ENCODE assay signal across 1 cellular context in the genomic region with DNA sequence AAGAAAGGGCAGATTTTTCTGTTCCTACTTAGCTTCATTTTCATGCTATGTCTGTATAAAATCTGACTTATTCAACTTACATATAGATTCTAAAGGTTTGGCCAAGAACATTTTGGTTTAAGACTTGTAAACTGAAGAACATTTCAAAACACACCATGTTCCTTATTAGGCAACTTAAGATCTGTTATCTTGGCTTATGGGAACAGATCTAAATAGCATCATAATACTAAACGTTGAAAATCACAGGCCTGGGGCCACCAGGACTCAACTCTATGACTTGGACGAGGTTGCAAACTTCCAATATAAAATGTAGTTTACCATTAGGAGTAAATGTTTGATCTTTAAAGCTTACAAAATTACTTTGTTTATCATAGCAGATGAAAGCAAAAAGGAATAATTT.
TF ChIP-seq lines count a peak whose summit lies in the region.

No MANE protein-coding gene starts in this region.

TF ChIP-seq in WTC11, 78 proteins besides CTCF, POLR2A, EP300 and RAD21 (continued from another document):
- TF ChIP-seq, protein P1, sequence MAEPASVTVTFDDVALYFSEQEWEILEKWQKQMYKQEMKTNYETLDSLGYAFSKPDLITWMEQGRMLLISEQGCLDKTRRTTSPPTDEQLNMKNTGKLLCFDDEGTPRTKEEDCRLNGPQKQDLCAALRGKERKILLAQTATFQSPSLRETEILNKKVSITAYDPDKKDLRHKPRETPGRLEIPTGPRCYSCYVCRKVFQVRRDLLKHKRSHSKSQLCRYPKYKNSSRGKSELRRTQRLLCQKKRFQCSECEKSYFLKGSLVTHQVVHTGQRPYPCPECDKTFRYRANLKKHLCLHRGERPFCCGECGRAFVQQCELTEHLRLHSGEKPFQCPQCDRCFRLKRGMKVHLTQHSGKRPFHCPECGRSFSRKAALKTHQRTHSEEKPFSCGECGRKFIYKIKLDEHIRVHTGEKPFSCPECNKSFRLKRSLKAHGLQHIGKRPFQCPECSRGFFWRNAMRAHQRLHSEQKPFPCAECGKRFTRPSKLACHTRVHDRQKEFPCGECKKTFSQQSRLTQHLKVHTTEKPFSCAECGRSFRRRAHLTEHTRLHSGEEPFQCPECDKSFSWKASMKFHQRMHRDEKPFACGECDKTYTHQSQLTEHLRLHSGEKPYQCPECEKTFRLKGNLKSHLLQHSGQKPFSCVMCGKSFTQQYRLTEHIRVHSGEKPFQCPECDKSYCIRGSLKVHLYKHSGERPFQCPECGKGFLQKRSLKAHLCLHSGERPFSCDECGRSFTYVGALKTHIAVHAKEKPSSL (CRISPR knock-in tag; conservative IDR thresholded peaks at IDR 0.05) = no peak
- TF ChIP-seq ZNF232 (CRISPR knock-in tag; IDR thresholded peaks at IDR 0.05) = no peak
- TF ChIP-seq TEAD1 (CRISPR knock-in tag; IDR thresholded peaks at IDR 0.05) = no peak
- TF ChIP-seq, protein P2, sequence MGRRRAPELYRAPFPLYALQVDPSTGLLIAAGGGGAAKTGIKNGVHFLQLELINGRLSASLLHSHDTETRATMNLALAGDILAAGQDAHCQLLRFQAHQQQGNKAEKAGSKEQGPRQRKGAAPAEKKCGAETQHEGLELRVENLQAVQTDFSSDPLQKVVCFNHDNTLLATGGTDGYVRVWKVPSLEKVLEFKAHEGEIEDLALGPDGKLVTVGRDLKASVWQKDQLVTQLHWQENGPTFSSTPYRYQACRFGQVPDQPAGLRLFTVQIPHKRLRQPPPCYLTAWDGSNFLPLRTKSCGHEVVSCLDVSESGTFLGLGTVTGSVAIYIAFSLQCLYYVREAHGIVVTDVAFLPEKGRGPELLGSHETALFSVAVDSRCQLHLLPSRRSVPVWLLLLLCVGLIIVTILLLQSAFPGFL (CRISPR knock-in tag; IDR thresholded peaks at IDR 0.05; ENCODE audit: borderline replicate concordance) = no peak
- no peak for TF ChIP-seq ESRRA (CRISPR knock-in tag; IDR thresholded peaks at IDR 0.05; ENCODE audit: borderline replicate concordance)
- no peak for TF ChIP-seq ZNF263 (CRISPR knock-in tag; IDR thresholded peaks at IDR 0.05; ENCODE audit: low read depth)
- no peak for TF ChIP-seq SP1 (CRISPR knock-in tag; conservative IDR thresholded peaks at IDR 0.05)
- no peak for TF ChIP-seq TCF7 (CRISPR knock-in tag; IDR thresholded peaks at IDR 0.05; ENCODE audit: low read depth)
- TF ChIP-seq, protein P3, sequence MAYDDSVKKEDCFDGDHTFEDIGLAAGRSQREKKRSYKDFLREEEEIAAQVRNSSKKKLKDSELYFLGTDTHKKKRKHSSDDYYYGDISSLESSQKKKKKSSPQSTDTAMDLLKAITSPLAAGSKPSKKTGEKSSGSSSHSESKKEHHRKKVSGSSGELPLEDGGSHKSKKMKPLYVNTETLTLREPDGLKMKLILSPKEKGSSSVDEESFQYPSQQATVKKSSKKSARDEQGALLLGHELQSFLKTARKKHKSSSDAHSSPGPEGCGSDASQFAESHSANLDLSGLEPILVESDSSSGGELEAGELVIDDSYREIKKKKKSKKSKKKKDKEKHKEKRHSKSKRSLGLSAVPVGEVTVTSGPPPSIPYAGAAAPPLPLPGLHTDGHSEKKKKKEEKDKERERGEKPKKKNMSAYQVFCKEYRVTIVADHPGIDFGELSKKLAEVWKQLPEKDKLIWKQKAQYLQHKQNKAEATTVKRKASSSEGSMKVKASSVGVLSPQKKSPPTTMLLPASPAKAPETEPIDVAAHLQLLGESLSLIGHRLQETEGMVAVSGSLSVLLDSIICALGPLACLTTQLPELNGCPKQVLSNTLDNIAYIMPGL (CRISPR knock-in tag; IDR thresholded peaks at IDR 0.05) = no peak
- no peak for TF ChIP-seq EMX1 (CRISPR knock-in tag; IDR thresholded peaks at IDR 0.05)
- no peak for TF ChIP-seq JUN (CRISPR knock-in tag; IDR thresholded peaks at IDR 0.05)
- TF ChIP-seq, protein P4, sequence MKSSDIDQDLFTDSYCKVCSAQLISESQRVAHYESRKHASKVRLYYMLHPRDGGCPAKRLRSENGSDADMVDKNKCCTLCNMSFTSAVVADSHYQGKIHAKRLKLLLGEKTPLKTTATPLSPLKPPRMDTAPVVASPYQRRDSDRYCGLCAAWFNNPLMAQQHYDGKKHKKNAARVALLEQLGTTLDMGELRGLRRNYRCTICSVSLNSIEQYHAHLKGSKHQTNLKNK (CRISPR knock-in tag; IDR thresholded peaks at IDR 0.05) = no peak
- TF ChIP-seq, protein P5, sequence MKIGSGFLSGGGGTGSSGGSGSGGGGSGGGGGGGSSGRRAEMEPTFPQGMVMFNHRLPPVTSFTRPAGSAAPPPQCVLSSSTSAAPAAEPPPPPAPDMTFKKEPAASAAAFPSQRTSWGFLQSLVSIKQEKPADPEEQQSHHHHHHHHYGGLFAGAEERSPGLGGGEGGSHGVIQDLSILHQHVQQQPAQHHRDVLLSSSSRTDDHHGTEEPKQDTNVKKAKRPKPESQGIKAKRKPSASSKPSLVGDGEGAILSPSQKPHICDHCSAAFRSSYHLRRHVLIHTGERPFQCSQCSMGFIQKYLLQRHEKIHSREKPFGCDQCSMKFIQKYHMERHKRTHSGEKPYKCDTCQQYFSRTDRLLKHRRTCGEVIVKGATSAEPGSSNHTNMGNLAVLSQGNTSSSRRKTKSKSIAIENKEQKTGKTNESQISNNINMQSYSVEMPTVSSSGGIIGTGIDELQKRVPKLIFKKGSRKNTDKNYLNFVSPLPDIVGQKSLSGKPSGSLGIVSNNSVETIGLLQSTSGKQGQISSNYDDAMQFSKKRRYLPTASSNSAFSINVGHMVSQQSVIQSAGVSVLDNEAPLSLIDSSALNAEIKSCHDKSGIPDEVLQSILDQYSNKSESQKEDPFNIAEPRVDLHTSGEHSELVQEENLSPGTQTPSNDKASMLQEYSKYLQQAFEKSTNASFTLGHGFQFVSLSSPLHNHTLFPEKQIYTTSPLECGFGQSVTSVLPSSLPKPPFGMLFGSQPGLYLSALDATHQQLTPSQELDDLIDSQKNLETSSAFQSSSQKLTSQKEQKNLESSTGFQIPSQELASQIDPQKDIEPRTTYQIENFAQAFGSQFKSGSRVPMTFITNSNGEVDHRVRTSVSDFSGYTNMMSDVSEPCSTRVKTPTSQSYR (CRISPR knock-in tag; IDR thresholded peaks at IDR 0.05) = no peak
